Comparison of ENCODE assay signal across 29 cellular contexts in the genomic region with DNA sequence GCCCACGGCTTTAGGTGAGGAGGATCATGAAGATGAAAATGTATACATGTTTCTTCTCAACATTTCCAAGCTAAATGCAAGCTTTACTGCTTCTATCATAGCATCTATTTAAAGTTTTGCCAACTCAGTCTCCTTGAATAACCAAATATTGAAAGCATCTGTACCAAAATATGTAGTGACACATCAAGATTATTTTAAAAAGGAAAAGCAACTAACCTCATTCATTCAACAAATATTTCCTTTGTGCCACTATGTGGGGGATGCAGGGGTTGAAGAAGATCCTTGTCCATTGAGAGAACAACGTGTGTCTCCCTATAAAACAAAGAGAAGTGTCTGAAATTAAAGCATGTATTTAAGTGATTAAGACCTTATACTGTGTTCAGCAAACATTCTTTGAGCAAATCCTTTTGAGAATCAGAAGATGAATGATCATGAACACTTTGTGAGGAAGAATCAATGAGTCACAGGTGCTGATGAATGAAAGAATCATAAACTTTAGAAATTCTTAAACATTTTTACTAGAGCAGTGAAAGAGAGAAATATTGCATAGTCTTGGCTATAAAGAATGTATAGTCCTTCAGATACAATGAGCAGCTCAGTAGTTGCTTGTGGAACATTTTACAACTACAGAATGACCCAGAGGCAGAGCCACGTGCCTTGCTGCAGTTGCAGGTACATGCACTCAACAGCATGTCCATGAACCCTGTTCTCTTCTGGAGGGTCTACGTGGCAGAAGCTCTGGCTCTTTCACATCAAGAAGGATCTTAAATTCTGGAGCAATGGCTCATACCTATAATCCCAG. TPM values are rescaled to one million over a fixed set of nuclear protein-coding genes. Genes with fewer than 3 reads are reported as not detected.
A peak's percentile ranks its signal among the peaks of the same experiment; 100 is the strongest.
DNase-seq lines count a peak whose midpoint lies in the region; ATAC-seq and TF ChIP-seq lines count a peak whose summit lies in the region.
"Had no signal": no experiment of that assay in that cellular context is flagged by ENCODE, and none has a peak within 500 bp of the region (broad histone marks: within the 10 kb centered on the region; RNA-seq: fewer than 3 reads in every experiment).

No MANE protein-coding gene starts in this region.

- BruUV-seq in PC-3 (replicated peaks; lab: Mats Ljungman, UMichigan) (no TSS peak), A673 (replicated peaks; lab: Mats Ljungman, UMichigan) (no TSS peak)

- H3K4me2 ChIP-seq in PC-3 (ENCODE audit: low read length) (no peak overlapping the region), mesenchymal stem cell (ENCODE audit: low read length, poor library complexity, severe bottlenecking) (no peak overlapping the region), neuronal stem cell (ENCODE audit: insufficient read depth, low read length, poor library complexity, severe bottlenecking) (no peak overlapping the region)

- H3K27me3 ChIP-seq in PC-3 (ENCODE audit: low read length): no peaks in the 10 kb centered on the region
- H3K27me3 ChIP-seq in mesenchymal stem cell (ENCODE audit: control insufficient read depth in 1 of 2, insufficient read depth in 1 of 2, low read length in 2 of 2): no peaks in the 10 kb centered on the region
- H3K27me3 ChIP-seq in neuronal stem cell (ENCODE audit: control insufficient read depth in 3 of 3, insufficient read depth in 3 of 3, low read depth in 1 of 3, low read length in 3 of 3): no peaks in the 10 kb centered on the region
- no peaks in the 10 kb centered on the region for H3K27me3 ChIP-seq in A673 (replicated peaks; ENCODE audit: insufficient read depth, low read depth, low read length, poor library complexity)
- H3K27me3 ChIP-seq: ascending aorta, upper lobe of right lung had no signal

- H3K4ac ChIP-seq in mesenchymal stem cell (ENCODE audit: low read depth in 1 of 2, low read length in 2 of 2) (no peak overlapping the region), neuronal stem cell (ENCODE audit: low read length) (no peak overlapping the region)

- H4K8ac ChIP-seq in mesenchymal stem cell (ENCODE audit: low read length) (no peak overlapping the region), neuronal stem cell (ENCODE audit: low read depth, low read length) (no peak overlapping the region)

- peak; percentile 18 for DNase-seq in AG08396 (ENCODE audit: low spot score)
- peak; percentile 26 for DNase-seq in PC-3
- no peak for DNase-seq in epithelial cell of prostate (ENCODE audit: low read depth, low spot score)
- DNase-seq in mesenchymal stem cell: no peak
- DNase-seq in NCI-H748 (lab: John Stamatoyannopoulos, UW; ENCODE audit: unreplicated experiment): no peak
- DNase-seq in neuronal stem cell (ENCODE audit: low spot score): no peak
- no peak for DNase-seq in A673 (ENCODE audit: low spot score)
- DNase-seq: activated CD4-positive, alpha-beta memory T cell treated with anti-CD3 and anti-CD28 coated beads for 36 hours; activated naive CD4-positive, alpha-beta T cell treated with anti-CD3 and anti-CD28 coated beads, Interleukin-2, amount 10 ng/mL, durations not matched to agents 7 days and 5 days; activated T-cell treated with anti-CD3 and anti-CD28 coated beads, Interleukin-2, amount 50 U/mL, for 48 hours; CD4-positive, alpha-beta T cell; DMS153; effector memory CD4-positive, alpha-beta T cell; H7; NCI-H1417 treated with DMSO at 0.1 percent for 48 hours; NCI-H2107; NCI-H510A treated with DMSO at 0.1 percent for 48 hours; nucleus accumbens; stimulated activated CD8-positive, alpha-beta memory T cell treated with anti-CD3 and anti-CD28 coated beads, Interleukin-4, amount 100 ng/mL, for 48 hours; upper lobe of right lung had no signal

- H3K4me3 ChIP-seq in PC-3 (ENCODE audit: low read length) (no peak overlapping the region), mesenchymal stem cell (ENCODE audit: insufficient read depth in 1 of 2, low read depth in 1 of 2, low read length in 2 of 2) (peak overlapping the region in 1 of 2 experiments; percentile 19), neuronal stem cell (ENCODE audit: low read length in 2 of 2) (no peak overlapping the region), A673 (ENCODE audit: low read depth, low read length, poor library complexity, severe bottlenecking) (no peak overlapping the region)
- H3K4me3 ChIP-seq: ascending aorta, lung, SK-N-MC, upper lobe of right lung had no signal

- H2BK15ac ChIP-seq in mesenchymal stem cell (ENCODE audit: low read depth, poor library complexity, severe bottlenecking) (no peak overlapping the region), neuronal stem cell (ENCODE audit: low read length) (no peak overlapping the region)

- no peaks in the 10 kb centered on the region for H4K20me1 ChIP-seq in PC-3 (ENCODE audit: low read length)

- TF ChIP-seq CTCF in PC-3 (conservative IDR thresholded peaks at IDR 0.05; ENCODE audit: low read depth, low read length) (no peak), A673 (conservative IDR thresholded peaks at IDR 0.05; ENCODE audit: low read depth, low read length) (no peak)

- WGBS in mesenchymal stem cell: 58% methylated on average over 3 of the region's 4 CpGs
- no CpG with 5 or more reads among the region's 4 CpGs for WGBS in neuronal stem cell (ENCODE audit: extremely low coverage in 2 of 2, insufficient read length in 2 of 2, insufficient replicate concordance in 1 of 2), 2 donors

- no peaks in the 10 kb centered on the region for H3K9me2 ChIP-seq in PC-3 (replicated peaks; ENCODE audit: low read length)

- POLR2A ChIA-PET in PC-3 (lab: Charles Lee; ENCODE audit: unreplicated experiment): interaction anchor here (0.7 kb wide), 1 partner anchor 20 kb away, joined by 3 read pairs; no protein-coding TSS in a partner anchor
- POLR2A ChIA-PET in A673 (lab: Charles Lee; ENCODE audit: low non-redundant PET): no interaction called here

- ATAC-seq in PC-3: peak; percentile 68
- no peak for ATAC-seq in GM21447 (IDR thresholded peaks at IDR 0.05; ENCODE audit: unreplicated experiment)
- ATAC-seq: WTC11 had no signal

- H3K14ac ChIP-seq in mesenchymal stem cell (ENCODE audit: low read length in 2 of 2) (no peak overlapping the region), neuronal stem cell (ENCODE audit: low read length) (no peak overlapping the region)

- H2AFZ ChIP-seq in PC-3 (ENCODE audit: low read length) (no peak overlapping the region), mesenchymal stem cell (ENCODE audit: low read depth, low read length) (no peak overlapping the region), neuronal stem cell (ENCODE audit: low read length) (no peak overlapping the region)

- peaks cover 11% of the 10 kb centered on the region; the same call in 1 of the 2 replicates for H3K4me1 ChIP-seq in PC-3 (ENCODE audit: insufficient read depth, low read length)
- H3K4me1 ChIP-seq in mesenchymal stem cell (ENCODE audit: control insufficient read depth, insufficient read depth, low read depth, low read length): no peaks in the 10 kb centered on the region
- peaks cover 0 to 3% of the 10 kb centered on the region in 2 donors for H3K4me1 ChIP-seq in neuronal stem cell (ENCODE audit: control insufficient read depth in 2 of 2, insufficient read depth in 1 of 2, low read depth in 1 of 2, low read length in 2 of 2)
- H3K4me1 ChIP-seq in A673 (ENCODE audit: insufficient read depth, low read length, poor library complexity, severe bottlenecking): no peaks in the 10 kb centered on the region
- H3K4me1 ChIP-seq: ascending aorta, upper lobe of right lung had no signal

- no peak overlapping the region for H3K23ac ChIP-seq in mesenchymal stem cell (ENCODE audit: low read length in 2 of 2)
- no peak overlapping the region for H3K23ac ChIP-seq in neuronal stem cell (ENCODE audit: low read depth, low read length, poor library complexity)

- no peaks in the 10 kb centered on the region for H3K79me1 ChIP-seq in mesenchymal stem cell (replicated peaks; ENCODE audit: low read length, poor library complexity, severe bottlenecking)
- no peaks in the 10 kb centered on the region for H3K79me1 ChIP-seq in neuronal stem cell (ENCODE audit: low read depth, low read length)

- intact Hi-C loops in PC-3 (cut with micrococcal nuclease) (no loop called here), A673 (cut with micrococcal nuclease; ENCODE audit: unreplicated experiment) (no loop called here)

- no peak overlapping the region for H4K91ac ChIP-seq in mesenchymal stem cell (ENCODE audit: low read length)
- H4K91ac ChIP-seq in neuronal stem cell (ENCODE audit: low read depth, low read length, poor library complexity): no peak overlapping the region

- H3K79me2 ChIP-seq in PC-3 (ENCODE audit: low read length): no peaks in the 10 kb centered on the region

- H2AK5ac ChIP-seq in mesenchymal stem cell (ENCODE audit: low read length, severe bottlenecking) (no peak overlapping the region), neuronal stem cell (ENCODE audit: low read depth, low read length) (no peak overlapping the region)

- H3K36me3 ChIP-seq in PC-3 (ENCODE audit: low read depth, low read length) (no peaks in the 10 kb centered on the region), mesenchymal stem cell (ENCODE audit: control insufficient read depth in 1 of 2, insufficient read depth in 2 of 2, low read depth in 1 of 2, low read length in 2 of 2) (no peaks in the 10 kb centered on the region), neuronal stem cell (replicated peaks in 1 of 2; ENCODE audit: control insufficient read depth in 2 of 2, insufficient read depth in 2 of 2, low read length in 2 of 2) (no peaks in the 10 kb centered on the region), A673 (ENCODE audit: insufficient read depth, low read length, poor library complexity, severe bottlenecking) (no peaks in the 10 kb centered on the region)
- H3K36me3 ChIP-seq: ascending aorta, upper lobe of right lung had no signal

- H2BK12ac ChIP-seq in mesenchymal stem cell (ENCODE audit: low read length in 2 of 2): no peak overlapping the region
- no peak overlapping the region for H2BK12ac ChIP-seq in neuronal stem cell (ENCODE audit: low read length)

- H3K18ac ChIP-seq in mesenchymal stem cell (ENCODE audit: low read depth in 1 of 2, low read length in 2 of 2) (no peak overlapping the region), neuronal stem cell (ENCODE audit: low read length) (no peak overlapping the region)

- CTCF ChIA-PET in PC-3 (lab: Charles Lee): no interaction called here
- CTCF ChIA-PET in A673 (lab: Charles Lee): no interaction called here

- H3K9me3 ChIP-seq in PC-3 (ENCODE audit: low read length): no peaks in the 10 kb centered on the region
- H3K9me3 ChIP-seq in mesenchymal stem cell (ENCODE audit: control insufficient read depth, low read length): peaks cover 5% of the 10 kb centered on the region
- no peaks in the 10 kb centered on the region for H3K9me3 ChIP-seq in neuronal stem cell (replicated peaks in 1 of 2; ENCODE audit: control insufficient read depth in 2 of 2, insufficient read depth in 1 of 2, low read depth in 1 of 2, low read length in 2 of 2)
- no peaks in the 10 kb centered on the region for H3K9me3 ChIP-seq in A673 (ENCODE audit: low read depth, low read length, poor library complexity, severe bottlenecking)
- H3K9me3 ChIP-seq: ascending aorta, upper lobe of right lung had no signal

- H3K27ac ChIP-seq in PC-3 (ENCODE audit: low read length) (no peak overlapping the region), epithelial cell of prostate (peak overlapping the region; percentile 51), mesenchymal stem cell (ENCODE audit: low read length, poor library complexity, severe bottlenecking) (no peak overlapping the region), neuronal stem cell (replicated peaks; ENCODE audit: low read length) (no peak overlapping the region), A673 (ENCODE audit: low read depth, low read length, poor library complexity, severe bottlenecking) (no peak overlapping the region)
- H3K27ac ChIP-seq: ascending aorta, SK-N-MC, upper lobe of right lung had no signal

- H3F3A ChIP-seq in PC-3 (ENCODE audit: low read length, unreplicated experiment): no peaks in the 10 kb centered on the region

- H2BK5ac ChIP-seq in mesenchymal stem cell (ENCODE audit: low read depth, low read length, poor library complexity, severe bottlenecking): no peak overlapping the region
- H2BK5ac ChIP-seq in neuronal stem cell (ENCODE audit: low read length): no peak overlapping the region

- no peak overlapping the region for H2BK120ac ChIP-seq in mesenchymal stem cell (ENCODE audit: low read depth, low read length)
- no peak overlapping the region for H2BK120ac ChIP-seq in neuronal stem cell (ENCODE audit: low read depth, low read length)

- no peak overlapping the region for H3K9ac ChIP-seq in PC-3 (ENCODE audit: low read length)
- peak overlapping the region; percentile 66 for H3K9ac ChIP-seq in mesenchymal stem cell (ENCODE audit: low read length)
- no peak overlapping the region for H3K9ac ChIP-seq in neuronal stem cell (ENCODE audit: low read depth, low read length, poor library complexity)

RNA-seq across cellular contexts. Expression of a gene that starts 13.9 kb away (rescaled TPM):
- total RNA-seq in PC-3 (2014; rRNA removed) (not detected in 2 replicates), A673 (2021) (not detected in 2 replicates)
- polyA plus RNA-seq in mesenchymal stem cell (2013, experiment 1 of 2): not detected
- polyA plus RNA-seq in mesenchymal stem cell (2013, experiment 2 of 2): not detected
- polyA plus RNA-seq in neuronal stem cell (2013, experiment 1 of 2): not detected
- not detected for polyA plus RNA-seq in neuronal stem cell (2013, experiment 2 of 2)
- total RNA-seq: activated CD4-positive, alpha-beta memory T cell treated with anti-CD3 and anti-CD28 coated beads for 36 hours; ascending aorta; cerebellum; frontal cortex; H7; kidney epithelial cell; renal cortical epithelial cell; upper lobe of right lung had no signal

RNA-seq across cellular contexts. Expression of a gene that starts 20.5 kb away (rescaled TPM):
- total RNA-seq in PC-3 (2014; rRNA removed): not detected in 2 replicates
- not detected for polyA plus RNA-seq in mesenchymal stem cell (2013, experiment 1 of 2)
- not detected for polyA plus RNA-seq in mesenchymal stem cell (2013, experiment 2 of 2)
- polyA plus RNA-seq in neuronal stem cell (2013, experiment 1 of 2): not detected
- not detected for polyA plus RNA-seq in neuronal stem cell (2013, experiment 2 of 2)
- total RNA-seq in A673 (2021): not detected in 2 replicates
- total RNA-seq: activated CD4-positive, alpha-beta memory T cell treated with anti-CD3 and anti-CD28 coated beads for 36 hours; ascending aorta; cerebellum; frontal cortex; kidney epithelial cell; renal cortical epithelial cell; upper lobe of right lung had no signal
- polyA plus RNA-seq: lung had no signal

RNA-seq across cellular contexts. Expression of a gene that starts 48.5 kb away (rescaled TPM):
- total RNA-seq in PC-3 (2014; rRNA removed) (43.9 and 46.4 TPM in 2 replicates), A673 (2021) (1.2 and 1.7 TPM in 2 replicates)
- polyA plus RNA-seq in mesenchymal stem cell (2013, experiment 1 of 2): 0.10 TPM
- polyA plus RNA-seq in mesenchymal stem cell (2013, experiment 2 of 2): 0.03 TPM
- polyA plus RNA-seq in neuronal stem cell (2013, experiment 1 of 2): 0.24 TPM
- polyA plus RNA-seq in neuronal stem cell (2013, experiment 2 of 2): 0.15 TPM
- total RNA-seq: ascending aorta had no signal

Comparison
In these comparisons a context has a peak if more than half of its experiments do, and no peak if none do; other contexts are left out.
1. DNase-seq: peak in AG08396 (single experiment) and PC-3 (single experiment); none in epithelial cell of prostate (single experiment), mesenchymal stem cell (single experiment), NCI-H748 (single experiment), neuronal stem cell (single experiment) and A673 (single experiment).
2. RNA of a gene that starts 48.5 kb away (total RNA-seq): 43.9 to 46.4 TPM in PC-3; 1.2 to 1.7 TPM in A673; every median in the first group is over 10 times any median in the second.